Comparison of ENCODE assay signal across 3 cellular contexts in the genomic region with DNA sequence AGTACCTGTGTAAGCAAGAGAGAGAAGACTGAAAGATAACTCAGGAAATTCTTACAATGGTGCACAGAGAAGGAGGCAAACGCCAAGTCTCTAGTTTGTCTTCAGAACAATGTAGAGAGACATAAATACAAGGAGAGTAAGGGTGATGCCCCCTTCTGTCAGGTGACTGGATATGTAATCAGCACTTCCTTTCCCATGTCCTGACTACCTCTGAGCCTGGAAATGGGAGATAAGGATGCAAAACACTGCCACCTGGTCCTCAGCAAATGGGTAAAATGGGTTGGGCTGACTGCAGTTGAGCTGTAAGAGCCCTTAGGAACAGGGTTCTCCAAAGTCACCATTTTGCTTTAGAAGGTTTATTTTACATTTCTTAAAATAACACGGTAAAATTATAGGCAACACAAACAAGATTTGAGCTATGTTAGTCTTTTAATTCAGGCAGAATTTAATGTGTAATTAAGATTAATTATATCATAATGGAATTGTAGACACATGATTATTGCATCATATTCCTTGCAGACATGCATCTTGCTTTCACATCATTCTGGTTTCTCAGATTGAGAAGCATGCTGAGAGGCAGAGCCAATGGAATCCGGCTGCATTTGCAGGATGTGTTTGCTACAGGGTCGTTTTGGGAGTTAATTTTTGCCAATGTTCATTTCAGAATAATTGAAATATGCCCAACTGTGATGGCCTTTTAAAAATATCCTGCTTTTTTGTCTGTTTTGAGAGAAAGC.
A peak's percentile ranks its signal among the peaks of the same experiment; 100 is the strongest.
TF ChIP-seq lines count a peak whose summit lies in the region.

No MANE protein-coding gene starts in this region.

TF ChIP-seq in GM23338, 12 proteins besides CTCF, POLR2A, EP300 and RAD21 (continues in another document):
- no peak for TF ChIP-seq ETS1 (IDR thresholded peaks at IDR 0.05)
- TF ChIP-seq JUNB (IDR thresholded peaks at IDR 0.05; ENCODE audit: unreplicated experiment): no peak
- TF ChIP-seq ZNF331 (CRISPR knock-in tag; IDR thresholded peaks at IDR 0.05; ENCODE audit: low read depth): no peak

TF ChIP-seq in IMR-90, 13 proteins besides CTCF, POLR2A, EP300 and RAD21:
- TF ChIP-seq BHLHE40 (IDR thresholded peaks at IDR 0.05; ENCODE audit: low read depth, low read length) (no peak), CEBPB (IDR thresholded peaks at IDR 0.05; ENCODE audit: low read depth, low read length) (peak; percentile 62; the same call in 1 of the 2 replicates), SMC3 (IDR thresholded peaks at IDR 0.05; ENCODE audit: low read depth, low read length) (no peak)
- TF ChIP-seq, protein P1, sequence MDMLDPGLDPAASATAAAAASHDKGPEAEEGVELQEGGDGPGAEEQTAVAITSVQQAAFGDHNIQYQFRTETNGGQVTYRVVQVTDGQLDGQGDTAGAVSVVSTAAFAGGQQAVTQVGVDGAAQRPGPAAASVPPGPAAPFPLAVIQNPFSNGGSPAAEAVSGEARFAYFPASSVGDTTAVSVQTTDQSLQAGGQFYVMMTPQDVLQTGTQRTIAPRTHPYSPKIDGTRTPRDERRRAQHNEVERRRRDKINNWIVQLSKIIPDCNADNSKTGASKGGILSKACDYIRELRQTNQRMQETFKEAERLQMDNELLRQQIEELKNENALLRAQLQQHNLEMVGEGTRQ (IDR thresholded peaks at IDR 0.05; ENCODE audit: low read depth, low read length): no peak

TF ChIP-seq in K562, 482 proteins besides CTCF, POLR2A, EP300 and RAD21:
- TF ChIP-seq CBFA2T3 (IDR thresholded peaks at IDR 0.05) (peak; percentile 71), CTBP1 (IDR thresholded peaks at IDR 0.05; ENCODE audit: borderline replicate concordance) (peak; percentile 22; the same call in 1 of the 2 replicates), ZMIZ1 (IDR thresholded peaks at IDR 0.05; ENCODE audit: low read depth in 2 of 2, low read length in 2 of 2) (no peak), RCOR1 (IDR thresholded peaks at IDR 0.05; ENCODE audit: borderline replicate concordance in 1 of 2, low read depth in 2 of 2, low read length in 2 of 2) (peak in 1 of 2 experiments; percentile 45; a peak in 1 of 4 replicates), ARID1B (IDR thresholded peaks at IDR 0.05) (peak; percentile 58; the same call in 1 of the 2 replicates), TEAD4 (IDR thresholded peaks at IDR 0.05; ENCODE audit: low read length) (peak; percentile 71), TEAD4 (CRISPR knock-in tag; IDR thresholded peaks at IDR 0.05; ENCODE audit: borderline replicate concordance) (no peak), SOX6 (IDR thresholded peaks at IDR 0.05) (0 out of 2 replicates have a peak, but pooled peaks have one; percentile 29), CEBPG (CRISPR knock-in tag; IDR thresholded peaks at IDR 0.05) (no peak), CEBPG (tag; conservative IDR thresholded peaks at IDR 0.05 in 1 of 2, IDR thresholded peaks at IDR 0.05 in 1 of 2) (peak; percentile 67 to 82), KLF16 (IDR thresholded peaks at IDR 0.05) (0 out of 2 replicates have a peak, but pooled peaks have one; percentile 17), TCF3 (CRISPR knock-in tag; IDR thresholded peaks at IDR 0.05) (peak; percentile 49), NR2C2 (CRISPR knock-in tag; IDR thresholded peaks at IDR 0.05) (no peak), NR2C2 (tag; IDR thresholded peaks at IDR 0.05) (no peak), CEBPB (tag; IDR thresholded peaks at IDR 0.05) (peak; percentile 68), BHLHE40 (IDR thresholded peaks at IDR 0.05; ENCODE audit: low read length) (peak; percentile 59), NUFIP1 (IDR thresholded peaks at IDR 0.05; ENCODE audit: partially characterized antibody) (no peak), MYC (IDR thresholded peaks at IDR 0.05; ENCODE audit: low read depth, low read length) (0 out of 2 replicates have a peak, but pooled peaks have one; percentile 17), MYC (CRISPR knock-in tag; IDR thresholded peaks at IDR 0.05; ENCODE audit: borderline replicate concordance, low read depth) (no peak), MXI1 (IDR thresholded peaks at IDR 0.05; ENCODE audit: low read depth, low read length) (no peak), TAL1 (IDR thresholded peaks at IDR 0.05) (peak; percentile 66), SIX5 (IDR thresholded peaks at IDR 0.05; ENCODE audit: borderline replicate concordance in 1 of 2, insufficient read depth in 1 of 2, low read depth in 1 of 2, low read length in 2 of 2) (no peak), ATF3 (IDR thresholded peaks at IDR 0.05) (peak; percentile 64), ATF3 (CRISPR knock-in tag; conservative IDR thresholded peaks at IDR 0.05) (no peak), CBFA2T2 (conservative IDR thresholded peaks at IDR 0.05) (peak; percentile 44; the same call in 1 of the 2 replicates)
- TF ChIP-seq, protein P1 (CRISPR knock-in tag; IDR thresholded peaks at IDR 0.05): 0 out of 2 replicates have a peak, but pooled peaks have one; percentile 21
- TF ChIP-seq, protein P2, sequence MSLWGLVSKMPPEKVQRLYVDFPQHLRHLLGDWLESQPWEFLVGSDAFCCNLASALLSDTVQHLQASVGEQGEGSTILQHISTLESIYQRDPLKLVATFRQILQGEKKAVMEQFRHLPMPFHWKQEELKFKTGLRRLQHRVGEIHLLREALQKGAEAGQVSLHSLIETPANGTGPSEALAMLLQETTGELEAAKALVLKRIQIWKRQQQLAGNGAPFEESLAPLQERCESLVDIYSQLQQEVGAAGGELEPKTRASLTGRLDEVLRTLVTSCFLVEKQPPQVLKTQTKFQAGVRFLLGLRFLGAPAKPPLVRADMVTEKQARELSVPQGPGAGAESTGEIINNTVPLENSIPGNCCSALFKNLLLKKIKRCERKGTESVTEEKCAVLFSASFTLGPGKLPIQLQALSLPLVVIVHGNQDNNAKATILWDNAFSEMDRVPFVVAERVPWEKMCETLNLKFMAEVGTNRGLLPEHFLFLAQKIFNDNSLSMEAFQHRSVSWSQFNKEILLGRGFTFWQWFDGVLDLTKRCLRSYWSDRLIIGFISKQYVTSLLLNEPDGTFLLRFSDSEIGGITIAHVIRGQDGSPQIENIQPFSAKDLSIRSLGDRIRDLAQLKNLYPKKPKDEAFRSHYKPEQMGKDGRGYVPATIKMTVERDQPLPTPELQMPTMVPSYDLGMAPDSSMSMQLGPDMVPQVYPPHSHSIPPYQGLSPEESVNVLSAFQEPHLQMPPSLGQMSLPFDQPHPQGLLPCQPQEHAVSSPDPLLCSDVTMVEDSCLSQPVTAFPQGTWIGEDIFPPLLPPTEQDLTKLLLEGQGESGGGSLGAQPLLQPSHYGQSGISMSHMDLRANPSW (CRISPR knock-in tag; IDR thresholded peaks at IDR 0.05): no peak
